19 cellular contexts compared by ENCODE assay signal in genomic region chr6:15682965-15683822, GRCh38. TPM values are rescaled to one million over a fixed set of nuclear protein-coding genes. Genes with fewer than 3 reads are reported as not detected.
DNase-seq lines count a peak whose midpoint lies in the region; ATAC-seq and TF ChIP-seq lines count a peak whose summit lies in the region.
"Had no signal": no experiment of that assay in that cellular context is flagged by ENCODE, and none has a peak within 500 bp of the region (broad histone marks: within the 10 kb centered on the region; RNA-seq: fewer than 3 reads in every experiment).

No MANE protein-coding gene starts in this region.

- H3K4me3 ChIP-seq in neural progenitor cell = no peak overlapping the region
- H3K4me3 ChIP-seq: pancreas had no signal

- H3K9ac ChIP-seq in neural progenitor cell = no peak overlapping the region

- H3K27me3 Mint-ChIP-seq in neural progenitor cell (ENCODE audit: insufficient read depth, low read depth) = peaks cover 5% of the 10 kb centered on the region
- peaks cover 15% of the 10 kb centered on the region for H3K27me3 Mint-ChIP-seq in activated T-cell treated with anti-CD3 and anti-CD28 coated beads, Interleukin-2, amount 50 U/mL, for 72 hours (ENCODE audit: low read depth)
- H3K27me3 Mint-ChIP-seq: activated B cell treated with CpG ODN at 0.5 μM for 24 hours had no signal

- no peaks in the 10 kb centered on the region for H3F3A ChIP-seq in neural progenitor cell (ENCODE audit: low read depth)

- peak overlapping the region; percentile 19 for H3K27ac Mint-ChIP-seq in neural progenitor cell
- H3K27ac Mint-ChIP-seq in activated T-cell treated with anti-CD3 and anti-CD28 coated beads, Interleukin-2, amount 50 U/mL, for 72 hours = no peak overlapping the region
- H3K27ac Mint-ChIP-seq: activated B cell treated with CpG ODN at 0.5 μM for 24 hours; activated CD8-positive, alpha-beta memory T cell treated with anti-CD3 and anti-CD28 coated beads, Interleukin-2, amount 10 ng/mL, durations not matched to agents 7 days and 5 days had no signal

- H3K4me3 Mint-ChIP-seq in neural progenitor cell = no peak overlapping the region
- H3K4me3 Mint-ChIP-seq in activated T-cell treated with anti-CD3 and anti-CD28 coated beads, Interleukin-2, amount 50 U/mL, for 72 hours = no peak overlapping the region
- H3K4me3 Mint-ChIP-seq: activated B cell treated with CpG ODN at 0.5 μM for 24 hours; activated CD8-positive, alpha-beta memory T cell treated with anti-CD3 and anti-CD28 coated beads, Interleukin-2, amount 10 ng/mL, durations not matched to agents 7 days and 5 days had no signal

- no peaks in the 10 kb centered on the region for H3K36me3 ChIP-seq in neural progenitor cell
- H3K36me3 ChIP-seq: pancreas had no signal

- H3K4me1 ChIP-seq in neural progenitor cell = no peaks in the 10 kb centered on the region
- H3K4me1 ChIP-seq: pancreas had no signal

- TF ChIP-seq CTCF in neural progenitor cell (IDR thresholded peaks at IDR 0.05) = no peak

- no peak overlapping the region for H3K4me2 ChIP-seq in neural progenitor cell

- no peaks in the 10 kb centered on the region for H3K9me3 Mint-ChIP-seq in neural progenitor cell
- no peaks in the 10 kb centered on the region for H3K9me3 Mint-ChIP-seq in activated T-cell treated with anti-CD3 and anti-CD28 coated beads, Interleukin-2, amount 50 U/mL, for 72 hours

- H3K27ac ChIP-seq in neural progenitor cell = no peak overlapping the region
- H3K27ac ChIP-seq: pancreas had no signal

- in situ Hi-C loops in KBM-7 (cut with MboI; ENCODE audit: low pct_unique_long_range_greater_than_20kb, low sequenced_read_pairs) = no loop called here

- no peaks in the 10 kb centered on the region for H3K79me2 ChIP-seq in neural progenitor cell (ENCODE audit: low read depth)

- no peak overlapping the region for H2AFZ ChIP-seq in neural progenitor cell (replicated peaks)

- ATAC-seq in GM18511 (IDR thresholded peaks at IDR 0.05; ENCODE audit: unreplicated experiment) (peak; percentile 77), GM21381 (IDR thresholded peaks at IDR 0.05; ENCODE audit: unreplicated experiment) (no peak)
- ATAC-seq in activated T-cell treated with anti-CD3 and anti-CD28 coated beads, Interleukin-2, amount 50 U/mL, for 72 hours (replicated peaks in 1 of 2) = no peak
- ATAC-seq: activated CD8-positive, alpha-beta memory T cell treated with anti-CD3 and anti-CD28 coated beads, Interleukin-2, amount 10 ng/mL, durations not matched to agents 7 days and 5 days; esophagus mucosa; HCT116; stimulated activated naive CD8-positive, alpha-beta T cell treated with anti-CD3 and anti-CD28 coated beads, Interleukin-15, Interleukin-2, amounts not matched to agents 100 U/mL and 50 U/mL, for 24 hours had no signal

- DNase-seq in KBM-7 = peak; percentile 74
- peak; percentile 5 for DNase-seq in SW480 (ENCODE audit: low spot score)
- no peak for DNase-seq in neural progenitor cell (ENCODE audit: low spot score)
- DNase-seq in cerebellar nuclear complex (lab: John Stamatoyannopoulos, UW) = no peak
- DNase-seq in germinal center (ENCODE audit: low spot score) = no peak
- DNase-seq in activated T-cell treated with anti-CD3 and anti-CD28 coated beads, Interleukin-2, amount 50 U/mL, for 72 hours = no peak
- DNase-seq: activated B cell treated with CpG ODN at 0.5 μM for 24 hours; activated CD8-positive, alpha-beta memory T cell treated with anti-CD3 and anti-CD28 coated beads, Interleukin-2, amount 10 ng/mL, durations not matched to agents 7 days and 5 days; activated naive CD4-positive, alpha-beta T cell; dermis blood vessel endothelial cell; head of caudate nucleus; NCI-H774; pancreas; Right ventricle myocardium superior; stimulated activated naive CD8-positive, alpha-beta T cell treated with anti-CD3 and anti-CD28 coated beads, Interleukin-15, Interleukin-2, amounts not matched to agents 100 U/mL and 50 U/mL, for 24 hours had no signal

- H3K4me1 Mint-ChIP-seq in neural progenitor cell = peaks cover 5% of the 10 kb centered on the region
- H3K4me1 Mint-ChIP-seq in activated T-cell treated with anti-CD3 and anti-CD28 coated beads, Interleukin-2, amount 50 U/mL, for 72 hours (ENCODE audit: low read depth) = no peaks in the 10 kb centered on the region
- H3K4me1 Mint-ChIP-seq: activated CD8-positive, alpha-beta memory T cell treated with anti-CD3 and anti-CD28 coated beads, Interleukin-2, amount 10 ng/mL, durations not matched to agents 7 days and 5 days had no signal

- H3K9me3 ChIP-seq in neural progenitor cell (ENCODE audit: low read depth) = no peaks in the 10 kb centered on the region
- H3K9me3 ChIP-seq: pancreas had no signal

- no peaks in the 10 kb centered on the region for H3K27me3 ChIP-seq in neural progenitor cell
- H3K27me3 ChIP-seq: pancreas had no signal

- H3K36me3 Mint-ChIP-seq in neural progenitor cell = no peaks in the 10 kb centered on the region
- H3K36me3 Mint-ChIP-seq in activated T-cell treated with anti-CD3 and anti-CD28 coated beads, Interleukin-2, amount 50 U/mL, for 72 hours (ENCODE audit: insufficient read depth in 2 of 2) = no peaks in the 10 kb centered on the region
- H3K36me3 Mint-ChIP-seq: activated CD8-positive, alpha-beta memory T cell treated with anti-CD3 and anti-CD28 coated beads, Interleukin-2, amount 10 ng/mL, durations not matched to agents 7 days and 5 days had no signal

- no peaks in the 10 kb centered on the region for H4K20me1 ChIP-seq in neural progenitor cell (ENCODE audit: low read depth)

RNA-seq across cellular contexts. Expression of gene DTNBP1, which starts 20.4 kb away (rescaled TPM):
- total RNA-seq in neural progenitor cell (ENCODE audit: low replicate concordance) = 4.5 and 6.0 TPM in 2 replicates
- total RNA-seq in activated T-cell treated with anti-CD3 and anti-CD28 coated beads, Interleukin-2, amount 50 U/mL, for 72 hours = 10 to 100 TPM; 24.5 to 27.1 TPM

Comparison
In these comparisons a context has a peak if more than half of its experiments do, and no peak if none do; other contexts are left out.
1. DNase-seq: peak in KBM-7 (single experiment) and SW480 (single experiment); none in neural progenitor cell (single experiment), cerebellar nuclear complex (0 of 2), germinal center (single experiment) and activated T-cell treated with anti-CD3 and anti-CD28 coated beads, Interleukin-2, amount 50 U/mL, for 72 hours (0 of 2).